Comparison of ENCODE assay signal across 1 cellular context in genomic region chr7:139753079-139753692, GRCh38.
TF ChIP-seq lines count a peak whose summit lies in the region.

No MANE protein-coding gene starts in this region.

TF ChIP-seq in HCT116, 20 proteins besides CTCF, POLR2A, EP300 and RAD21 (continued from another document):
- TF ChIP-seq JUND (IDR thresholded peaks at IDR 0.05) (no peak), CEBPB (IDR thresholded peaks at IDR 0.05; ENCODE audit: low read depth) (no peak)
